Comparison of ENCODE assay signal across 1 cellular context in the genomic region with DNA sequence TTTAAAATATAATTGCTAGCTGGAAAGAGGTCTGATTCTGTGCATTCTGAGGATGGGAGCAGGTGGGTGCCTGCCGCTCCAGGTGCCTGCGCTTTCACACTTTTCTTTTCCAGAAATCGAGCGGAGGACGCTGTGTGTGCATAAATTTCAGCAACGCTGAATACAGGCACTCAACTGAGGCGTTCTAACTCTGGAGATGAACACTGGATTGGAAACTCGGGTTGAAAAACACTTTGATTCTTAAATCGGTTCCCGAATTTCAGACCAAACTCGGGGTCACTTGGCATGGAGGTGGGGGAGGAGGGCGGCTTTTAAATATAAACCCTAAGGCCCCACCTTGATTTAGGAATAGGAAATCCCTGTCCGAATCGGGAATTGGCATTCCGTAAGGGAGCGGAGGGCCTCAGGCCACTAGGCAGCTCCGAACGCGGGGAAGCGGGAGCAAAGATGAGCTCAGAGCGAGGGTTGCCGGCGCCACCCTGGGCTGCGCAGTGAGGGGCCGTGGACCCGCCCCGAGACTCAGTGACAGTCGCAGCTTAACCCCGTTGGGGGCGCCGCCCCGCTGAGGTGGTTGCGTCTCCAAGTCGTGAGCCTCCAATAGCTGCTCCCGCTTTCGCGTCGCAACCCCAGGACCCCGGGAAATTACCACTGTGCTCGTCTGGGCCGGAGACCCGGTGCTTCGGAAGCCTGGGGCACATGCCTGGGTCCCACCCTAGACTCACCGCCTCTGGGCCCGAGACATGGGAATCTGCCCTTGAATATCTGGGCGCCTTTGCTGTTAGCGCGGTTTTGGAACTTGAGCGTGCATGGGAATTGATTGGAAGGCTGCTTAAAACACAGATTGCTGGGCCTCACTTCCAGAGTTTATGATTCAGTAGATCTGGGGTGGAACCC.
TF ChIP-seq lines count a peak whose summit lies in the region.

No MANE protein-coding gene starts in this region.

TF ChIP-seq in WTC11, 78 proteins besides CTCF, POLR2A, EP300 and RAD21 (continued from another document):
- TF ChIP-seq GABPB1 (CRISPR knock-in tag; IDR thresholded peaks at IDR 0.05) (no peak), RELA (CRISPR knock-in tag; IDR thresholded peaks at IDR 0.05; ENCODE audit: borderline replicate concordance) (no peak), NFE2L1 (CRISPR knock-in tag; IDR thresholded peaks at IDR 0.05) (peak; percentile 73), IRF2 (CRISPR knock-in tag; IDR thresholded peaks at IDR 0.05; ENCODE audit: borderline replicate concordance, low read depth) (no peak), FOXP1 (CRISPR knock-in tag; IDR thresholded peaks at IDR 0.05; ENCODE audit: borderline replicate concordance) (peak; percentile 62), TEAD4 (CRISPR knock-in tag; IDR thresholded peaks at IDR 0.05) (no peak), ATF1 (CRISPR knock-in tag; IDR thresholded peaks at IDR 0.05) (no peak), SP1 (CRISPR knock-in tag; conservative IDR thresholded peaks at IDR 0.05) (0 out of 2 replicates have a peak, but pooled peaks have one; percentile 34)
- TF ChIP-seq, protein P1, sequence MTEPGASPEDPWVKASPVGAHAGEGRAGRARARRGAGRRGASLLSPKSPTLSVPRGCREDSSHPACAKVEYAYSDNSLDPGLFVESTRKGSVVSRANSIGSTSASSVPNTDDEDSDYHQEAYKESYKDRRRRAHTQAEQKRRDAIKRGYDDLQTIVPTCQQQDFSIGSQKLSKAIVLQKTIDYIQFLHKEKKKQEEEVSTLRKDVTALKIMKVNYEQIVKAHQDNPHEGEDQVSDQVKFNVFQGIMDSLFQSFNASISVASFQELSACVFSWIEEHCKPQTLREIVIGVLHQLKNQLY (CRISPR knock-in tag; IDR thresholded peaks at IDR 0.05): no peak
TF ChIP-seq in WTC11: peak in this region for 4.
